ENCODE assay signal across 1 cellular context in genomic region chr12:130831876-130832405, GRCh38.
TF ChIP-seq lines count a peak whose summit lies in the region.

No MANE protein-coding gene starts in this region.

TF ChIP-seq in H1, 55 proteins besides CTCF, POLR2A, EP300 and RAD21:
- TF ChIP-seq SIX5 (IDR thresholded peaks at IDR 0.05; ENCODE audit: low read depth, low read length) (no peak), SAP30 (IDR thresholded peaks at IDR 0.05; ENCODE audit: insufficient read depth, insufficient replicate concordance, low read length) (no peak), SP4 (IDR thresholded peaks at IDR 0.05; ENCODE audit: low read length) (no peak), SIRT6 (IDR thresholded peaks at IDR 0.05; ENCODE audit: low read length) (no peak), TAF7 (optimal IDR thresholded peaks at IDR 0.05; ENCODE audit: borderline replicate concordance, low read depth, low read length) (no peak), POU5F1 (IDR thresholded peaks at IDR 0.05; ENCODE audit: low read depth, low read length) (no peak), SUZ12 (IDR thresholded peaks at IDR 0.05; ENCODE audit: low read length) (no peak), HDAC2 (IDR thresholded peaks at IDR 0.05; ENCODE audit: borderline replicate concordance in 1 of 2, low read depth in 2 of 2, low read length in 2 of 2) (no peak), PHF8 (conservative IDR thresholded peaks at IDR 0.05; ENCODE audit: low read depth, low read length) (no peak), CBX5 (IDR thresholded peaks at IDR 0.05; ENCODE audit: low read depth, low read length) (no peak), KDM4A (IDR thresholded peaks at IDR 0.05; ENCODE audit: low read depth, low read length, severe bottlenecking) (no peak), KDM5A (IDR thresholded peaks at IDR 0.05; ENCODE audit: low read length) (no peak), CHD1 (IDR thresholded peaks at IDR 0.05; ENCODE audit: low read depth, low read length) (no peak), HDAC6 (IDR thresholded peaks at IDR 0.05; ENCODE audit: low read depth, low read length) (no peak)
